ENCODE assay signal across 8 cellular contexts in the genomic region with DNA sequence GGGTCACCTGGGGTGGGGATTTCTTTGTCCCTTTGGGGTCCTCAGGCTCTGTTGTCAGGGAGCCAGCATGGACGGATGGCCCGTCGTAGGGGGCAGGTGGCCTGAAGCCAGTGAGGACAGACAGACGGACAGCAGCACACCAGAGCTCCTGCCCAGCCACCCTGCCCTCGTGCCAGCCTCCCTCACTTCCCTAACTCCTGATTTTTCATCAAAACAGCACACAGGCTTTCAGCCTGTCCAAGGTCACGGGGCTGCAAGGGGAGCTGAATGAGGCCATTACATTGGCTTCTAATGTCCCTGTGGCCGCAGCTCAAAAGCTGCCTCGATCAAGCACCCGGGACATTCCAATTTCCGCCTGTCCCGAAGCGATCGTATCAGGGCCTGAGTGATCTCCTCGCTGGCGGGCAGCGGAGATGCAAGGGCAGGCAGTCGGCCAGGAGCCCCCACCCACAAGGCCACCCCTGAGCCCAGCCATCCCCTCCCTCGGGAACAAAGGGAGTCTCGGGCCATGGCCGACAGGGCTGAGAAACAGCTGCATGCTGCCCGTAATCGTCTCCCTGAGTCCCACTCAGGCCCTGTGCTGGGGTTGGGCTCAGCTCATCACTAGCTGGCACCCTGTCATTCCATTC. TPM values are rescaled to one million over a fixed set of nuclear protein-coding genes. Genes with fewer than 3 reads are reported as not detected.
DNase-seq lines count a peak whose midpoint lies in the region; ATAC-seq and TF ChIP-seq lines count a peak whose summit lies in the region.
"Had no signal": no experiment of that assay in that cellular context is flagged by ENCODE, and none has a peak within 500 bp of the region (broad histone marks: within the 10 kb centered on the region; RNA-seq: fewer than 3 reads in every experiment).

No MANE protein-coding gene starts in this region.

- H3K36me3 ChIP-seq in heart right ventricle (no peaks in the 10 kb centered on the region), neuronal stem cell (replicated peaks in 1 of 2; ENCODE audit: control insufficient read depth in 2 of 2, insufficient read depth in 2 of 2, low read length in 2 of 2) (no peaks in the 10 kb centered on the region), upper lobe of left lung (no peaks in the 10 kb centered on the region)

- H3K27ac ChIP-seq in angular gyrus (ENCODE audit: low read depth, low read length) (peak overlapping the region; percentile 96), heart right ventricle (peak overlapping the region; percentile 65 to 86 (median 79)), neuronal stem cell (replicated peaks; ENCODE audit: low read length) (no peak overlapping the region), upper lobe of left lung (peak overlapping the region; percentile 15 to 78 (median 74))

- ATAC-seq in heart right ventricle (peak in 6 of 8 donors; percentile 9 to 30 (median 14)), upper lobe of left lung (ENCODE audit: low FRiP score in 2 of 2) (peak in 1 of 2 donors; percentile 3)

- peak overlapping the region; percentile 99 for H2AK5ac ChIP-seq in neuronal stem cell (ENCODE audit: low read depth, low read length)

- H3K23ac ChIP-seq in neuronal stem cell (ENCODE audit: low read depth, low read length, poor library complexity) = peak overlapping the region; percentile 8

- WGBS in heart right ventricle, 2 donors = 59 to 72% methylated on average over 22 of the region's 22 CpGs
- WGBS in neuronal stem cell (ENCODE audit: extremely low coverage in 2 of 2, insufficient read length in 2 of 2, insufficient replicate concordance in 1 of 2), 2 donors = no CpG with 5 or more reads among the region's 22 CpGs
- WGBS in upper lobe of left lung, 2 donors = 68% methylated on average over 15 to 16 of the region's 22 CpGs

- H3K4me1 ChIP-seq in heart right ventricle (peaks cover 15 to 50% (median 39%) of the 10 kb centered on the region in 9 donors), neuronal stem cell (ENCODE audit: control insufficient read depth in 2 of 2, insufficient read depth in 1 of 2, low read depth in 1 of 2, low read length in 2 of 2) (peaks cover 22 to 40% of the 10 kb centered on the region in 2 donors), upper lobe of left lung (peaks cover 10 to 21% (median 13%) of the 10 kb centered on the region in 4 donors)

- H3K18ac ChIP-seq in neuronal stem cell (ENCODE audit: low read length) = peak overlapping the region; percentile 76

- peak overlapping the region; percentile 6 for H2BK120ac ChIP-seq in neuronal stem cell (ENCODE audit: low read depth, low read length)

- TF ChIP-seq CTCF in heart right ventricle (IDR thresholded peaks at IDR 0.05) (no peak), upper lobe of left lung (IDR thresholded peaks at IDR 0.05) (no peak)

- H4K8ac ChIP-seq in neuronal stem cell (ENCODE audit: low read depth, low read length) = no peak overlapping the region

- no peak overlapping the region for H4K91ac ChIP-seq in neuronal stem cell (ENCODE audit: low read depth, low read length, poor library complexity)

- TF ChIP-seq EP300 in upper lobe of left lung (IDR thresholded peaks at IDR 0.05) = no peak

- H3K27me3 ChIP-seq in heart right ventricle = no peaks in the 10 kb centered on the region
- no peaks in the 10 kb centered on the region for H3K27me3 ChIP-seq in neuronal stem cell (ENCODE audit: control insufficient read depth in 3 of 3, insufficient read depth in 3 of 3, low read depth in 1 of 3, low read length in 3 of 3)
- no peaks in the 10 kb centered on the region for H3K27me3 ChIP-seq in upper lobe of left lung

- H3K4me3 ChIP-seq in heart right ventricle (no peak overlapping the region), neuronal stem cell (ENCODE audit: low read length in 2 of 2) (no peak overlapping the region), upper lobe of left lung (no peak overlapping the region)

- TF ChIP-seq POLR2A in upper lobe of left lung (IDR thresholded peaks at IDR 0.05) = no peak

- H3K9me3 ChIP-seq in heart right ventricle (peaks cover 0 to 8% (median 0%) of the 10 kb centered on the region in 11 donors), neuronal stem cell (replicated peaks in 1 of 2; ENCODE audit: control insufficient read depth in 2 of 2, insufficient read depth in 1 of 2, low read depth in 1 of 2, low read length in 2 of 2) (peaks cover 0 to 5% of the 10 kb centered on the region in 2 donors), upper lobe of left lung (peaks cover 0 to 7% (median 3%) of the 10 kb centered on the region in 4 donors)

- no peak overlapping the region for H2BK5ac ChIP-seq in neuronal stem cell (ENCODE audit: low read length)

- intact Hi-C loops in heart right ventricle (cut with DNase I) = loop anchor here in 6 of 10 donors (5.0 kb wide), 2 partner anchors 38 to 43 kb away; no protein-coding TSS in a partner anchor

- no peaks in the 10 kb centered on the region for H3K79me1 ChIP-seq in neuronal stem cell (ENCODE audit: low read depth, low read length)

- H2BK15ac ChIP-seq in neuronal stem cell (ENCODE audit: low read length) = peak overlapping the region; percentile 91

- peak overlapping the region; percentile 77 for H2AFZ ChIP-seq in neuronal stem cell (ENCODE audit: low read length)

- H3K14ac ChIP-seq in neuronal stem cell (ENCODE audit: low read length) = peak overlapping the region; percentile 78

- H2BK12ac ChIP-seq in neuronal stem cell (ENCODE audit: low read length) = peak overlapping the region; percentile 42

- no peak overlapping the region for H3K4ac ChIP-seq in neuronal stem cell (ENCODE audit: low read length)

- no peak overlapping the region for H3K4me2 ChIP-seq in neuronal stem cell (ENCODE audit: insufficient read depth, low read length, poor library complexity, severe bottlenecking)

- DNase-seq in heart right ventricle (peak in 1 of 2 donors; percentile 32), neuronal stem cell (ENCODE audit: low spot score) (no peak), upper lobe of left lung (no peak), HuH-7.5 (ENCODE audit: low spot score) (no peak), HK-2 (ENCODE audit: unreplicated experiment) (no peak), DMS153 treated with DMSO at 0.1 percent for 48 hours (lab: John Stamatoyannopoulos, UW; ENCODE audit: unreplicated experiment) (no peak)
- DNase-seq: MM.1S had no signal

- H3K9ac ChIP-seq in neuronal stem cell (ENCODE audit: low read depth, low read length, poor library complexity) = peak overlapping the region; percentile 57

RNA-seq across cellular contexts. Expression of a gene that starts 50.5 kb away (rescaled TPM):
- total RNA-seq in heart right ventricle (100 to 1,000 TPM in 3 of 10 donors, 10 to 100 TPM in 6, not detected in 1; 21.4 to 172 (median 66.8) TPM), upper lobe of left lung (100 to 1,000 TPM in 1 of 6 donors, 10 to 100 TPM in 1, not detected in 4; 70.7 to 223 TPM)
- not detected for polyA plus RNA-seq in heart right ventricle
- polyA plus RNA-seq in neuronal stem cell (2013, experiment 1 of 2) = not detected
- not detected for polyA plus RNA-seq in neuronal stem cell (2013, experiment 2 of 2)
